16 cellular contexts compared by ENCODE assay signal in the genomic region with DNA sequence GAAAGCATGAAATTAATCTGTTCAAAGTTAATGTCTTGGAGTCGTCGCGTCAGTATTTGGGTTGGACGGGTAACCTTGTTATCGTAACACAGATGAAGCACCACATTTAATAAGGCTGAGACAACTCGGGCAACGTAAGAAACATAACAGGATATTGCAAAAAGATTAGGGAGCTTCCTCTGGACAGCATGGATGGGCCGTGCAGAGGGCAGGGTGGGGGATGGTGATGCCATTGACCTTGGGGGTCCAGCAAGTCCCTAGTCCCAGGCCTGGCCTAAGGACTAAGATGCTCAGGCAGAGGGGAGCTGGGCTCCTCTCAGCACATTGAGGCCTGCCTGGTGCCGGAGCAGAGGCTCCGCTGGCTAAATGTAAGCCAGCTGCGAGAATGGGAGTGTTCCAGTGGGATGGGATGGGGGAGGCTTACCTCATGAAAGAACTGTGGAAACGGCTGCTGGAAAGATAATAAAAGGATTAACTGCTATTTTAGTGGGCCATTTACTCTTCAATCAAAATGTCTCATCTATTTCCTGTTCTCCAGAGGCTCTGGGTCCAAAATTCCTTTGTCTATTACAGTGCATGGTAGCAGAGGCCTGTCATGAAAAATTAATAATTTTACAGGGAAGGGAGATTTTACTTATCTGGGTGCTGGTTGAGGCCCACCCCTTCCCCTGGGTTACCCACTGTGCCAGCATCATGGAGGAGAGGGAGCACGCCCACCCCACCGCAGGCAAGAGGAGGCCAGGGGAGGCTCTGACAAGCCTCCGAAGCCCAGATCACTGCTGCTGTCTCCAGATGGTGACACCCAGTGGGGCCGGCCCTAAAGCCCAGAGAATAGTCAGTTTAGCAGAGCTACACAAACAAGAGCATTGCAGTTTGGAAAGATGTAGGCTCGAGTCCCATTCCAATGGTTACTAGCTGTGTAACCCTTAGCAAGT.
DNase-seq lines count a peak whose midpoint lies in the region; ATAC-seq and TF ChIP-seq lines count a peak whose summit lies in the region.
"Had no signal": no experiment of that assay in that cellular context is flagged by ENCODE, and none has a peak within 500 bp of the region (broad histone marks: within the 10 kb centered on the region; RNA-seq: fewer than 3 reads in every experiment).

No MANE protein-coding gene starts in this region.

- peak; percentile 53 for ATAC-seq in Right ventricle myocardium superior (ENCODE audit: poor library complexity)
- ATAC-seq: body of pancreas had no signal

- H3K4me1 ChIP-seq in SK-N-SH (ENCODE audit: control insufficient read depth in 1 of 2, insufficient read depth in 2 of 2, low read depth in 1 of 2, low read length in 1 of 2), result peaks cover 6 to 71% of the 10 kb centered on the region in 2 experiments; a peak in 2 of 4 replicates
- H3K4me1 ChIP-seq: body of pancreas, SJSA1 had no signal

- DNase-seq in GM03348 (ENCODE audit: low spot score), result peak; percentile 70
- peak; percentile 83 for DNase-seq in SK-N-SH
- DNase-seq in Right ventricle myocardium superior, result no peak
- peak; percentile 12 for DNase-seq in skeletal muscle cell (ENCODE audit: low read depth)
- no peak for DNase-seq in GM19238 (ENCODE audit: insufficient read length, low spot score)
- no peak for DNase-seq in NCI-H2171 (lab: John Stamatoyannopoulos, UW)
- DNase-seq in NCI-H2081 (lab: John Stamatoyannopoulos, UW), result no peak
- DNase-seq: activated CD4-positive, alpha-beta memory T cell treated with anti-CD3 and anti-CD28 coated beads, Interleukin-2, amount 10 ng/mL, durations not matched to agents 7 days and 5 days; activated gamma-delta T cell; body of pancreas; CD4-positive, CD25-positive, alpha-beta regulatory T cell; EL; MM.1S; NCI-H2171 treated with DMSO at 0.1 percent for 48 hours had no signal

- TF ChIP-seq RAD21 in SK-N-SH (IDR thresholded peaks at IDR 0.05; ENCODE audit: low read length), result no peak

- no peaks in the 10 kb centered on the region for H3K27me3 ChIP-seq in SK-N-SH (ENCODE audit: insufficient read depth)
- H3K27me3 ChIP-seq: body of pancreas, SJSA1, suprapubic skin had no signal

- no peaks in the 10 kb centered on the region for H3K9me2 ChIP-seq in SK-N-SH

- H3F3A ChIP-seq in SK-N-SH (replicated peaks; ENCODE audit: insufficient read depth), result no peaks in the 10 kb centered on the region

- CTCF ChIA-PET in SK-N-SH (lab: Yijun Ruan, JAX), result interaction anchor here (0.7 to 2.5 kb wide), 11 partner anchors 9 to 105 kb away, joined by 3 to 8 read pairs (median 4); no protein-coding TSS in a partner anchor

- no peaks in the 10 kb centered on the region for H4K20me1 ChIP-seq in SK-N-SH (ENCODE audit: insufficient read depth)

- peak in 1 of 2 experiments; percentile 42; a peak in 1 of 4 replicates for TF ChIP-seq EP300 in SK-N-SH (IDR thresholded peaks at IDR 0.05; ENCODE audit: borderline replicate concordance in 1 of 2, low read depth in 1 of 2, low read length in 1 of 2)

- intact Hi-C loops in Right ventricle myocardium superior (cut with DNase I), result no loop called here

- no peak overlapping the region for H2AFZ ChIP-seq in SK-N-SH (ENCODE audit: low read depth)

- POLR2A ChIA-PET in SK-N-SH (lab: Yijun Ruan, JAX), result no interaction called here

- H3K36me3 ChIP-seq in SK-N-SH (replicated peaks in 1 of 2; ENCODE audit: control insufficient read depth in 1 of 2, insufficient read depth in 2 of 2, low read length in 1 of 2), result no peaks in the 10 kb centered on the region
- H3K36me3 ChIP-seq: suprapubic skin had no signal

- no peak overlapping the region; the same call in 1 of the 2 replicates for H3K9ac ChIP-seq in SK-N-SH

- no peak for TF ChIP-seq CTCF in SK-N-SH (IDR thresholded peaks at IDR 0.05)

- 64% methylated on average over 14 of the region's 17 CpGs for WGBS in SK-N-SH (ENCODE audit: low lambda C conversion rate)

- H3K4me3 ChIP-seq in SK-N-SH (ENCODE audit: low read depth in 2 of 2, low read length in 1 of 2), result no peak overlapping the region
- H3K4me3 ChIP-seq in skeletal muscle cell (ENCODE audit: low read depth, low read length), result no peak overlapping the region
- H3K4me3 ChIP-seq: body of pancreas, SJSA1, suprapubic skin had no signal

- peak overlapping the region in 1 of 2 experiments; percentile 96; a peak in 2 of 4 replicates for H3K27ac ChIP-seq in SK-N-SH (ENCODE audit: low read depth in 2 of 2, low read length in 1 of 2)
- H3K27ac ChIP-seq: body of pancreas, SJSA1, suprapubic skin had no signal

- no peak overlapping the region for H3K4me2 ChIP-seq in SK-N-SH

- H3K9me3 ChIP-seq in SK-N-SH, result no peaks in the 10 kb centered on the region
- H3K9me3 ChIP-seq: body of pancreas, SJSA1, suprapubic skin had no signal

- no peaks in the 10 kb centered on the region for H3K79me2 ChIP-seq in SK-N-SH (ENCODE audit: insufficient read depth)

TF ChIP-seq in SK-N-SH, 30 proteins besides CTCF, POLR2A, EP300 and RAD21:
- TF ChIP-seq RFX5 (IDR thresholded peaks at IDR 0.05; ENCODE audit: low read length) (no peak), NFIC (IDR thresholded peaks at IDR 0.05; ENCODE audit: borderline replicate concordance) (no peak), SIN3A (IDR thresholded peaks at IDR 0.05; ENCODE audit: borderline replicate concordance, low read depth, low read length) (no peak)

Comparison
In these comparisons a context has a peak if more than half of its experiments do, and no peak if none do; other contexts are left out.
1. DNase-seq: peak in GM03348 (single experiment), SK-N-SH (single experiment) and skeletal muscle cell (single experiment); none in Right ventricle myocardium superior (single experiment), GM19238 (single experiment), NCI-H2171 (single experiment) and NCI-H2081 (0 of 2).